ENCODE assay signal across 1 cellular context in the genomic region with DNA sequence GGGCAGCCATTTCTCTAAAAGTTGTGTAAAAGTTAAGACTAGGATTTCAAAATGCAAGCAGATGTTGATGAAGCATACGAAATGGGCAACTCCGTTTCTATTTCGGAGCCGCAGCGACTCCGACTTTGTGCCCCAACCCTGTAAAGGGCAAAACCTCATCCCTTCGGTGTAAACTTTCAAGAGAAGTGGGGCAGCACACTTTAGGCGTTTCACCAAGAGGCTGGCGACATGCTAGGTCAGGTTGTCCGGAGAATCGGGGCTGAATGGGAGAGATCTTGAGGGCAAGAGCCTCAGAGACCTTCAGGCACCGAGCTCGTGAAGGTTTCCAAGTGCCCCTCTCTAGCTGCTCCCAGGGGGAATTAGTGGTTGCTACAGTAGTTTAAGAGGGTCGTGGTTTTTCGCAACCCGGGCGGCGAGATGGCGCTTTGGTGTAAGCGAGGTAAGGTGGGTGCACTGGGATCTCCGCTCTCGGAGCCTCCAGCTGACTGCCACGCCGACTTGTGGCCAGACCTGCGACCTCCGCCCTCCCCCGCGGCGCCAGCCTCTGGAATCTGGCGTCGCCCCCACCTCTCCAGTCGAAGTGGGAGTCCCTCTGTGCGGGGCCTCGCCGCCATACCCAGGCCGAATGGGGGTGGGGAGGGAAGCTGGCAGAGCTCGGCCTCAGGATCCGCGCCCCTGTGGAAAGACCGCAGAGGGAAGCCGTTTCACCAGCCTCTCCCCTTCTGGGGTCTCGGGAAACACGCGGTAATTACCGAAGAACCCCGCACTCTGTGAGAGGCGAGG.
A peak's percentile ranks its signal among the peaks of the same experiment; 100 is the strongest.
TF ChIP-seq lines count a peak whose summit lies in the region.

No MANE protein-coding gene starts in this region.

TF ChIP-seq in HepG2, 621 proteins besides CTCF, POLR2A, EP300 and RAD21 (continued from another document and continues in another):
- TF ChIP-seq, protein P1, sequence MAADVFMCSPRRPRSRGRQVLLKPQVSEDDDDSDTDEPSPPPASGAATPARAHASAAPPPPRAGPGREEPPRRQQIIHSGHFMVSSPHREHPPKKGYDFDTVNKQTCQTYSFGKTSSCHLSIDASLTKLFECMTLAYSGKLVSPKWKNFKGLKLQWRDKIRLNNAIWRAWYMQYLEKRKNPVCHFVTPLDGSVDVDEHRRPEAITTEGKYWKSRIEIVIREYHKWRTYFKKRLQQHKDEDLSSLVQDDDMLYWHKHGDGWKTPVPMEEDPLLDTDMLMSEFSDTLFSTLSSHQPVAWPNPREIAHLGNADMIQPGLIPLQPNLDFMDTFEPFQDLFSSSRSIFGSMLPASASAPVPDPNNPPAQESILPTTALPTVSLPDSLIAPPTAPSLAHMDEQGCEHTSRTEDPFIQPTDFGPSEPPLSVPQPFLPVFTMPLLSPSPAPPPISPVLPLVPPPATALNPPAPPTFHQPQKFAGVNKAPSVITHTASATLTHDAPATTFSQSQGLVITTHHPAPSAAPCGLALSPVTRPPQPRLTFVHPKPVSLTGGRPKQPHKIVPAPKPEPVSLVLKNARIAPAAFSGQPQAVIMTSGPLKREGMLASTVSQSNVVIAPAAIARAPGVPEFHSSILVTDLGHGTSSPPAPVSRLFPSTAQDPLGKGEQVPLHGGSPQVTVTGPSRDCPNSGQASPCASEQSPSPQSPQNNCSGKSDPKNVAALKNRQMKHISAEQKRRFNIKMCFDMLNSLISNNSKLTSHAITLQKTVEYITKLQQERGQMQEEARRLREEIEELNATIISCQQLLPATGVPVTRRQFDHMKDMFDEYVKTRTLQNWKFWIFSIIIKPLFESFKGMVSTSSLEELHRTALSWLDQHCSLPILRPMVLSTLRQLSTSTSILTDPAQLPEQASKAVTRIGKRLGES (CRISPR knock-in tag; IDR thresholded peaks at IDR 0.05; ENCODE audit: borderline replicate concordance): peak; percentile 85; the same call in 1 of the 2 replicates
- TF ChIP-seq, protein P2, sequence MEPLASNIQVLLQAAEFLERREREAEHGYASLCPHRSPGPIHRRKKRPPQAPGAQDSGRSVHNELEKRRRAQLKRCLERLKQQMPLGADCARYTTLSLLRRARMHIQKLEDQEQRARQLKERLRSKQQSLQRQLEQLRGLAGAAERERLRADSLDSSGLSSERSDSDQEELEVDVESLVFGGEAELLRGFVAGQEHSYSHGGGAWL (CRISPR knock-in tag; IDR thresholded peaks at IDR 0.05): peak; percentile 91
- TF ChIP-seq MEF2D (CRISPR knock-in tag; IDR thresholded peaks at IDR 0.05): peak; percentile 73; the same call in 1 of the 2 replicates
- TF ChIP-seq FIP1L1 (IDR thresholded peaks at IDR 0.05; ENCODE audit: borderline replicate concordance, insufficient read depth, low read depth, low read length): no peak
- TF ChIP-seq ZNF121 (CRISPR knock-in tag; IDR thresholded peaks at IDR 0.05): 0 out of 2 replicates have a peak, but pooled peaks have one; percentile 11
- TF ChIP-seq ZNF12 (CRISPR knock-in tag; IDR thresholded peaks at IDR 0.05): peak; percentile 51
- TF ChIP-seq IKZF1 (IDR thresholded peaks at IDR 0.05): no peak
- TF ChIP-seq, protein P3, sequence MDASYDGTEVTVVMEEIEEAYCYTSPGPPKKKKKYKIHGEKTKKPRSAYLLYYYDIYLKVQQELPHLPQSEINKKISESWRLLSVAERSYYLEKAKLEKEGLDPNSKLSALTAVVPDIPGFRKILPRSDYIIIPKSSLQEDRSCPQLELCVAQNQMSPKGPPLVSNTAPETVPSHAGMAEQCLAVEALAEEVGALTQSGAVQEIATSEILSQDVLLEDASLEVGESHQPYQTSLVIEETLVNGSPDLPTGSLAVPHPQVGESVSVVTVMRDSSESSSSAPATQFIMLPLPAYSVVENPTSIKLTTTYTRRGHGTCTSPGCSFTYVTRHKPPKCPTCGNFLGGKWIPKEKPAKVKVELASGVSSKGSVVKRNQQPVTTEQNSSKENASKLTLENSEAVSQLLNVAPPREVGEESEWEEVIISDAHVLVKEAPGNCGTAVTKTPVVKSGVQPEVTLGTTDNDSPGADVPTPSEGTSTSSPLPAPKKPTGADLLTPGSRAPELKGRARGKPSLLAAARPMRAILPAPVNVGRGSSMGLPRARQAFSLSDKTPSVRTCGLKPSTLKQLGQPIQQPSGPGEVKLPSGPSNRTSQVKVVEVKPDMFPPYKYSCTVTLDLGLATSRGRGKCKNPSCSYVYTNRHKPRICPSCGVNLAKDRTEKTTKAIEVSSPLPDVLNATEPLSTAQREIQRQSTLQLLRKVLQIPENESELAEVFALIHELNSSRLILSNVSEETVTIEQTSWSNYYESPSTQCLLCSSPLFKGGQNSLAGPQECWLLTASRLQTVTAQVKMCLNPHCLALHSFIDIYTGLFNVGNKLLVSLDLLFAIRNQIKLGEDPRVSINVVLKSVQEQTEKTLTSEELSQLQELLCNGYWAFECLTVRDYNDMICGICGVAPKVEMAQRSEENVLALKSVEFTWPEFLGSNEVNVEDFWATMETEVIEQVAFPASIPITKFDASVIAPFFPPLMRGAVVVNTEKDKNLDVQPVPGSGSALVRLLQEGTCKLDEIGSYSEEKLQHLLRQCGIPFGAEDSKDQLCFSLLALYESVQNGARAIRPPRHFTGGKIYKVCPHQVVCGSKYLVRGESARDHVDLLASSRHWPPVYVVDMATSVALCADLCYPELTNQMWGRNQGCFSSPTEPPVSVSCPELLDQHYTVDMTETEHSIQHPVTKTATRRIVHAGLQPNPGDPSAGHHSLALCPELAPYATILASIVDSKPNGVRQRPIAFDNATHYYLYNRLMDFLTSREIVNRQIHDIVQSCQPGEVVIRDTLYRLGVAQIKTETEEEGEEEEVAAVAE (CRISPR knock-in tag; IDR thresholded peaks at IDR 0.05; ENCODE audit: borderline replicate concordance): no peak
- TF ChIP-seq, protein P4, sequence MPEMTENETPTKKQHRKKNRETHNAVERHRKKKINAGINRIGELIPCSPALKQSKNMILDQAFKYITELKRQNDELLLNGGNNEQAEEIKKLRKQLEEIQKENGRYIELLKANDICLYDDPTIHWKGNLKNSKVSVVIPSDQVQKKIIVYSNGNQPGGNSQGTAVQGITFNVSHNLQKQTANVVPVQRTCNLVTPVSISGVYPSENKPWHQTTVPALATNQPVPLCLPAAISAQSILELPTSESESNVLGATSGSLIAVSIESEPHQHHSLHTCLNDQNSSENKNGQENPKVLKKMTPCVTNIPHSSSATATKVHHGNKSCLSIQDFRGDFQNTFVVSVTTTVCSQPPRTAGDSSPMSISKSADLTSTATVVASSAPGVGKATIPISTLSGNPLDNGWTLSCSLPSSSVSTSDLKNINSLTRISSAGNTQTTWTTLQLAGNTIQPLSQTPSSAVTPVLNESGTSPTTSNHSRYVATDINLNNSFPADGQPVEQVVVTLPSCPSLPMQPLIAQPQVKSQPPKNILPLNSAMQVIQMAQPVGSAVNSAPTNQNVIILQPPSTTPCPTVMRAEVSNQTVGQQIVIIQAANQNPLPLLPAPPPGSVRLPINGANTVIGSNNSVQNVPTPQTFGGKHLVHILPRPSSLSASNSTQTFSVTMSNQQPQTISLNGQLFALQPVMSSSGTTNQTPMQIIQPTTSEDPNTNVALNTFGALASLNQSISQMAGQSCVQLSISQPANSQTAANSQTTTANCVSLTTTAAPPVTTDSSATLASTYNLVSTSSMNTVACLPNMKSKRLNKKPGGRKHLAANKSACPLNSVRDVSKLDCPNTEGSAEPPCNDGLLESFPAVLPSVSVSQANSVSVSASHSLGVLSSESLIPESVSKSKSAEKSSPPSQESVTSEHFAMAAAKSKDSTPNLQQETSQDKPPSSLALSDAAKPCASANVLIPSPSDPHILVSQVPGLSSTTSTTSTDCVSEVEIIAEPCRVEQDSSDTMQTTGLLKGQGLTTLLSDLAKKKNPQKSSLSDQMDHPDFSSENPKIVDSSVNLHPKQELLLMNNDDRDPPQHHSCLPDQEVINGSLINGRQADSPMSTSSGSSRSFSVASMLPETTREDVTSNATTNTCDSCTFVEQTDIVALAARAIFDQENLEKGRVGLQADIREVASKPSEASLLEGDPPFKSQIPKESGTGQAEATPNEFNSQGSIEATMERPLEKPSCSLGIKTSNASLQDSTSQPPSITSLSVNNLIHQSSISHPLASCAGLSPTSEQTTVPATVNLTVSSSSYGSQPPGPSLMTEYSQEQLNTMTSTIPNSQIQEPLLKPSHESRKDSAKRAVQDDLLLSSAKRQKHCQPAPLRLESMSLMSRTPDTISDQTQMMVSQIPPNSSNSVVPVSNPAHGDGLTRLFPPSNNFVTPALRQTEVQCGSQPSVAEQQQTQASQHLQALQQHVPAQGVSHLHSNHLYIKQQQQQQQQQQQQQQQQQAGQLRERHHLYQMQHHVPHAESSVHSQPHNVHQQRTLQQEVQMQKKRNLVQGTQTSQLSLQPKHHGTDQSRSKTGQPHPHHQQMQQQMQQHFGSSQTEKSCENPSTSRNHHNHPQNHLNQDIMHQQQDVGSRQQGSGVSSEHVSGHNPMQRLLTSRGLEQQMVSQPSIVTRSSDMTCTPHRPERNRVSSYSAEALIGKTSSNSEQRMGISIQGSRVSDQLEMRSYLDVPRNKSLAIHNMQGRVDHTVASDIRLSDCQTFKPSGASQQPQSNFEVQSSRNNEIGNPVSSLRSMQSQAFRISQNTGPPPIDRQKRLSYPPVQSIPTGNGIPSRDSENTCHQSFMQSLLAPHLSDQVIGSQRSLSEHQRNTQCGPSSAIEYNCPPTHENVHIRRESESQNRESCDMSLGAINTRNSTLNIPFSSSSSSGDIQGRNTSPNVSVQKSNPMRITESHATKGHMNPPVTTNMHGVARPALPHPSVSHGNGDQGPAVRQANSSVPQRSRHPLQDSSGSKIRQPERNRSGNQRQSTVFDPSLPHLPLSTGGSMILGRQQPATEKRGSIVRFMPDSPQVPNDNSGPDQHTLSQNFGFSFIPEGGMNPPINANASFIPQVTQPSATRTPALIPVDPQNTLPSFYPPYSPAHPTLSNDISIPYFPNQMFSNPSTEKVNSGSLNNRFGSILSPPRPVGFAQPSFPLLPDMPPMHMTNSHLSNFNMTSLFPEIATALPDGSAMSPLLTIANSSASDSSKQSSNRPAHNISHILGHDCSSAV (CRISPR knock-in tag; IDR thresholded peaks at IDR 0.05; ENCODE audit: borderline replicate concordance): no peak
- TF ChIP-seq POLR2G (IDR thresholded peaks at IDR 0.05; ENCODE audit: low read depth, low read length): peak; percentile 95
- no peak for TF ChIP-seq ZKSCAN8 (CRISPR knock-in tag; IDR thresholded peaks at IDR 0.05; ENCODE audit: borderline replicate concordance)
- TF ChIP-seq, protein P5, sequence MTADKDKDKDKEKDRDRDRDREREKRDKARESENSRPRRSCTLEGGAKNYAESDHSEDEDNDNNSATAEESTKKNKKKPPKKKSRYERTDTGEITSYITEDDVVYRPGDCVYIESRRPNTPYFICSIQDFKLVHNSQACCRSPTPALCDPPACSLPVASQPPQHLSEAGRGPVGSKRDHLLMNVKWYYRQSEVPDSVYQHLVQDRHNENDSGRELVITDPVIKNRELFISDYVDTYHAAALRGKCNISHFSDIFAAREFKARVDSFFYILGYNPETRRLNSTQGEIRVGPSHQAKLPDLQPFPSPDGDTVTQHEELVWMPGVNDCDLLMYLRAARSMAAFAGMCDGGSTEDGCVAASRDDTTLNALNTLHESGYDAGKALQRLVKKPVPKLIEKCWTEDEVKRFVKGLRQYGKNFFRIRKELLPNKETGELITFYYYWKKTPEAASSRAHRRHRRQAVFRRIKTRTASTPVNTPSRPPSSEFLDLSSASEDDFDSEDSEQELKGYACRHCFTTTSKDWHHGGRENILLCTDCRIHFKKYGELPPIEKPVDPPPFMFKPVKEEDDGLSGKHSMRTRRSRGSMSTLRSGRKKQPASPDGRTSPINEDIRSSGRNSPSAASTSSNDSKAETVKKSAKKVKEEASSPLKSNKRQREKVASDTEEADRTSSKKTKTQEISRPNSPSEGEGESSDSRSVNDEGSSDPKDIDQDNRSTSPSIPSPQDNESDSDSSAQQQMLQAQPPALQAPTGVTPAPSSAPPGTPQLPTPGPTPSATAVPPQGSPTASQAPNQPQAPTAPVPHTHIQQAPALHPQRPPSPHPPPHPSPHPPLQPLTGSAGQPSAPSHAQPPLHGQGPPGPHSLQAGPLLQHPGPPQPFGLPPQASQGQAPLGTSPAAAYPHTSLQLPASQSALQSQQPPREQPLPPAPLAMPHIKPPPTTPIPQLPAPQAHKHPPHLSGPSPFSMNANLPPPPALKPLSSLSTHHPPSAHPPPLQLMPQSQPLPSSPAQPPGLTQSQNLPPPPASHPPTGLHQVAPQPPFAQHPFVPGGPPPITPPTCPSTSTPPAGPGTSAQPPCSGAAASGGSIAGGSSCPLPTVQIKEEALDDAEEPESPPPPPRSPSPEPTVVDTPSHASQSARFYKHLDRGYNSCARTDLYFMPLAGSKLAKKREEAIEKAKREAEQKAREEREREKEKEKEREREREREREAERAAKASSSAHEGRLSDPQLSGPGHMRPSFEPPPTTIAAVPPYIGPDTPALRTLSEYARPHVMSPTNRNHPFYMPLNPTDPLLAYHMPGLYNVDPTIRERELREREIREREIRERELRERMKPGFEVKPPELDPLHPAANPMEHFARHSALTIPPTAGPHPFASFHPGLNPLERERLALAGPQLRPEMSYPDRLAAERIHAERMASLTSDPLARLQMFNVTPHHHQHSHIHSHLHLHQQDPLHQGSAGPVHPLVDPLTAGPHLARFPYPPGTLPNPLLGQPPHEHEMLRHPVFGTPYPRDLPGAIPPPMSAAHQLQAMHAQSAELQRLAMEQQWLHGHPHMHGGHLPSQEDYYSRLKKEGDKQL (CRISPR knock-in tag; IDR thresholded peaks at IDR 0.05; ENCODE audit: low read depth): peak; percentile 25; the same call in 1 of the 2 replicates
- TF ChIP-seq ZNF17 (CRISPR knock-in tag; IDR thresholded peaks at IDR 0.05): no peak
- TF ChIP-seq ZNF777 (CRISPR knock-in tag; IDR thresholded peaks at IDR 0.05): 0 out of 2 replicates have a peak, but pooled peaks have one; percentile 67
- TF ChIP-seq, protein P6, sequence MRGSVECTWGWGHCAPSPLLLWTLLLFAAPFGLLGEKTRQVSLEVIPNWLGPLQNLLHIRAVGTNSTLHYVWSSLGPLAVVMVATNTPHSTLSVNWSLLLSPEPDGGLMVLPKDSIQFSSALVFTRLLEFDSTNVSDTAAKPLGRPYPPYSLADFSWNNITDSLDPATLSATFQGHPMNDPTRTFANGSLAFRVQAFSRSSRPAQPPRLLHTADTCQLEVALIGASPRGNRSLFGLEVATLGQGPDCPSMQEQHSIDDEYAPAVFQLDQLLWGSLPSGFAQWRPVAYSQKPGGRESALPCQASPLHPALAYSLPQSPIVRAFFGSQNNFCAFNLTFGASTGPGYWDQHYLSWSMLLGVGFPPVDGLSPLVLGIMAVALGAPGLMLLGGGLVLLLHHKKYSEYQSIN (CRISPR knock-in tag; IDR thresholded peaks at IDR 0.05; ENCODE audit: borderline replicate concordance): no peak
- no peak for TF ChIP-seq ZNF569 (CRISPR knock-in tag; IDR thresholded peaks at IDR 0.05; ENCODE audit: borderline replicate concordance)
- TF ChIP-seq ZNF547 (CRISPR knock-in tag; IDR thresholded peaks at IDR 0.05): peak; percentile 61; the same call in 1 of the 2 replicates
- TF ChIP-seq, protein P7, sequence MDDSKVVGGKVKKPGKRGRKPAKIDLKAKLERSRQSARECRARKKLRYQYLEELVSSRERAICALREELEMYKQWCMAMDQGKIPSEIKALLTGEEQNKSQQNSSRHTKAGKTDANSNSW (CRISPR knock-in tag; IDR thresholded peaks at IDR 0.05; ENCODE audit: borderline replicate concordance): no peak; the same call in 1 of the 2 replicates
- no peak; the same call in 1 of the 2 replicates for TF ChIP-seq ZNF670 (CRISPR knock-in tag; IDR thresholded peaks at IDR 0.05; ENCODE audit: borderline replicate concordance)
- TF ChIP-seq ZNF629 (CRISPR knock-in tag; conservative IDR thresholded peaks at IDR 0.05): peak; percentile 56; the same call in 1 of the 2 replicates
- peak; percentile 41; the same call in 1 of the 2 replicates for TF ChIP-seq EEA1 (CRISPR knock-in tag; IDR thresholded peaks at IDR 0.05; ENCODE audit: borderline replicate concordance)
- no peak for TF ChIP-seq GATA4 (IDR thresholded peaks at IDR 0.05; ENCODE audit: borderline replicate concordance, low read depth)
